In genomic region chr15:43225950-43226255, GRCh38 we compare ENCODE assay signal across 10 cellular contexts. TPM values are rescaled to one million over a fixed set of nuclear protein-coding genes. Genes with fewer than 3 reads are reported as not detected.
DNase-seq lines count a peak whose midpoint lies in the region; ATAC-seq and TF ChIP-seq lines count a peak whose summit lies in the region.
"Not testable (repeated sequence)": the region's sequence is repeated elsewhere in the genome, so short reads cannot be mapped to it uniquely, and the experiment has no call there.
"Had no signal": no experiment of that assay in that cellular context is flagged by ENCODE, and none has a peak within 500 bp of the region (broad histone marks: within the 10 kb centered on the region; RNA-seq: fewer than 3 reads in every experiment).

No MANE protein-coding gene starts in this region.

- H3K79me2 ChIP-seq in GM23338 (replicated peaks; ENCODE audit: insufficient read depth), result not testable (repeated sequence)

- not testable (repeated sequence) for H3K4me1 ChIP-seq in GM23338 (ENCODE audit: insufficient read depth); neuronal stem cell (ENCODE audit: control insufficient read depth in 2 of 2, insufficient read depth in 1 of 2, low read depth in 1 of 2, low read length in 2 of 2)

- H4K91ac ChIP-seq in neuronal stem cell (ENCODE audit: low read depth, low read length, poor library complexity), result not testable (repeated sequence)

- H2BK15ac ChIP-seq in neuronal stem cell (ENCODE audit: low read length), result not testable (repeated sequence)

- POLR2A ChIA-PET in activated CD8-positive, alpha-beta T cell treated with anti-CD3 and anti-CD28 coated beads for 36 hours (lab: Charles Lee), result not testable (repeated sequence)

- not testable (repeated sequence) for H2AK5ac ChIP-seq in neuronal stem cell (ENCODE audit: low read depth, low read length)

- not testable (repeated sequence) for H3K79me1 ChIP-seq in neuronal stem cell (ENCODE audit: low read depth, low read length)

- H3K23ac ChIP-seq in neuronal stem cell (ENCODE audit: low read depth, low read length, poor library complexity), result not testable (repeated sequence)

- intact Hi-C loops in activated CD8-positive, alpha-beta T cell treated with anti-CD3 and anti-CD28 coated beads for 36 hours (cut with micrococcal nuclease), result loop anchor here (1.0 kb wide), 1 partner anchor 59 kb away; no protein-coding TSS in a partner anchor
- intact Hi-C loops in natural killer cell (cut with micrococcal nuclease), result loop anchor here (1.0 kb wide), 1 partner anchor 59 kb away; no protein-coding TSS in a partner anchor

- H2BK5ac ChIP-seq in neuronal stem cell (ENCODE audit: low read length), result not testable (repeated sequence)

- H3K4me3 ChIP-seq in GM23338; neuronal stem cell (ENCODE audit: low read length in 2 of 2): not testable (repeated sequence)

- H3K36me3 Mint-ChIP-seq in GM23338 (ENCODE audit: low read depth); activated CD8-positive, alpha-beta T cell treated with anti-CD3 and anti-CD28 coated beads for 36 hours (ENCODE audit: low read depth); activated naive CD8-positive, alpha-beta T cell treated with anti-CD3 and anti-CD28 coated beads, Interleukin-2, amount 50 U/mL, for 24 hours (ENCODE audit: low read depth); natural killer cell: not testable (repeated sequence)

- DNase-seq in GM23338 (ENCODE audit: low spot score); activated naive CD8-positive, alpha-beta T cell treated with anti-CD3 and anti-CD28 coated beads, Interleukin-2, amount 50 U/mL, for 24 hours; natural killer cell; neuronal stem cell (ENCODE audit: low spot score); stimulated activated naive CD8-positive, alpha-beta T cell treated with anti-CD3 and anti-CD28 coated beads, Interleukin-15, amount 100 ng/mL, for 72 hours: not testable (repeated sequence)
- DNase-seq in activated CD8-positive, alpha-beta T cell treated with anti-CD3 and anti-CD28 coated beads for 36 hours, result peak; percentile 6

- H3K4me3 Mint-ChIP-seq in GM23338; activated CD8-positive, alpha-beta T cell treated with anti-CD3 and anti-CD28 coated beads for 36 hours: not testable (repeated sequence)
- peak overlapping the region; percentile 35 for H3K4me3 Mint-ChIP-seq in activated naive CD8-positive, alpha-beta T cell treated with anti-CD3 and anti-CD28 coated beads, Interleukin-2, amount 50 U/mL, for 24 hours
- H3K4me3 Mint-ChIP-seq in natural killer cell, result peak overlapping the region; percentile 70
- peak overlapping the region; percentile 23 to 58 for H3K4me3 Mint-ChIP-seq in stimulated activated naive CD8-positive, alpha-beta T cell treated with anti-CD3 and anti-CD28 coated beads, Interleukin-15, amount 100 ng/mL, for 72 hours

- H3K27ac Mint-ChIP-seq in GM23338; activated CD8-positive, alpha-beta T cell treated with anti-CD3 and anti-CD28 coated beads for 36 hours; activated naive CD8-positive, alpha-beta T cell treated with anti-CD3 and anti-CD28 coated beads, Interleukin-2, amount 50 U/mL, for 24 hours; stimulated activated naive CD8-positive, alpha-beta T cell treated with anti-CD3 and anti-CD28 coated beads, Interleukin-15, amount 100 ng/mL, for 72 hours: not testable (repeated sequence)
- H3K27ac Mint-ChIP-seq in natural killer cell, result peak overlapping the region in 1 of 2 donors; percentile 78

- CTCF ChIA-PET in activated CD8-positive, alpha-beta T cell treated with anti-CD3 and anti-CD28 coated beads for 36 hours (lab: Charles Lee), result interaction anchor here (0.6 to 9.5 kb wide), 42 partner anchors 10 to 644 kb away, joined by 3 to 219 read pairs (median 5); partner anchors contain the start of genes CCNDBP1, LCMT2 and TGM5

- not testable (repeated sequence) for H3K9me3 Mint-ChIP-seq in GM23338; activated CD8-positive, alpha-beta T cell treated with anti-CD3 and anti-CD28 coated beads for 36 hours; activated naive CD8-positive, alpha-beta T cell treated with anti-CD3 and anti-CD28 coated beads, Interleukin-2, amount 50 U/mL, for 24 hours; natural killer cell; stimulated activated naive CD8-positive, alpha-beta T cell treated with anti-CD3 and anti-CD28 coated beads, Interleukin-15, amount 100 ng/mL, for 72 hours

- H3K27me3 ChIP-seq in GM23338 (ENCODE audit: insufficient read depth), result not testable (repeated sequence)
- H3K27me3 ChIP-seq in neuronal stem cell (ENCODE audit: control insufficient read depth in 3 of 3, insufficient read depth in 3 of 3, low read depth in 1 of 3, low read length in 3 of 3), result peaks cover 0 to 17% (median 0%) of the 10 kb centered on the region in 3 experiments

- not testable (repeated sequence) for H3K14ac ChIP-seq in neuronal stem cell (ENCODE audit: low read length)

- H3K4me2 ChIP-seq in GM23338; neuronal stem cell (ENCODE audit: insufficient read depth, low read length, poor library complexity, severe bottlenecking): not testable (repeated sequence)

- not testable (repeated sequence) for H2BK12ac ChIP-seq in neuronal stem cell (ENCODE audit: low read length)

- H3K27ac ChIP-seq in GM23338 (ENCODE audit: low read depth); neuronal stem cell (replicated peaks; ENCODE audit: low read length): not testable (repeated sequence)

- not testable (repeated sequence) for H4K8ac ChIP-seq in neuronal stem cell (ENCODE audit: low read depth, low read length)

- H3K9ac ChIP-seq in neuronal stem cell (ENCODE audit: low read depth, low read length, poor library complexity), result not testable (repeated sequence)

- H3K27me3 Mint-ChIP-seq in GM23338 (ENCODE audit: insufficient read depth, low read depth, poor library complexity); activated CD8-positive, alpha-beta T cell treated with anti-CD3 and anti-CD28 coated beads for 36 hours: not testable (repeated sequence)
- H3K27me3 Mint-ChIP-seq in activated naive CD8-positive, alpha-beta T cell treated with anti-CD3 and anti-CD28 coated beads, Interleukin-2, amount 50 U/mL, for 24 hours, result peaks cover 13% of the 10 kb centered on the region
- H3K27me3 Mint-ChIP-seq in natural killer cell (ENCODE audit: low read depth in 2 of 2), result peaks cover 7 to 11% of the 10 kb centered on the region in 2 donors
- H3K27me3 Mint-ChIP-seq in stimulated activated naive CD8-positive, alpha-beta T cell treated with anti-CD3 and anti-CD28 coated beads, Interleukin-15, amount 100 ng/mL, for 72 hours, result peaks cover 41% of the 10 kb centered on the region

- not testable (repeated sequence) for H3K4me1 Mint-ChIP-seq in GM23338; activated CD8-positive, alpha-beta T cell treated with anti-CD3 and anti-CD28 coated beads for 36 hours (ENCODE audit: low read depth); activated naive CD8-positive, alpha-beta T cell treated with anti-CD3 and anti-CD28 coated beads, Interleukin-2, amount 50 U/mL, for 24 hours; stimulated activated naive CD8-positive, alpha-beta T cell treated with anti-CD3 and anti-CD28 coated beads, Interleukin-15, amount 100 ng/mL, for 72 hours
- H3K4me1 Mint-ChIP-seq in natural killer cell, result peaks cover 12 to 14% of the 10 kb centered on the region in 2 donors

- not testable (repeated sequence) for H3K18ac ChIP-seq in neuronal stem cell (ENCODE audit: low read length)

- not testable (repeated sequence) for H3F3A ChIP-seq in GM23338 (replicated peaks; ENCODE audit: low read depth)

- H3K4ac ChIP-seq in neuronal stem cell (ENCODE audit: low read length), result not testable (repeated sequence)

- not testable (repeated sequence) for H3K9me3 ChIP-seq in neuronal stem cell (replicated peaks in 1 of 2; ENCODE audit: control insufficient read depth in 2 of 2, insufficient read depth in 1 of 2, low read depth in 1 of 2, low read length in 2 of 2)

- peak overlapping the region; percentile 8; the same call in 1 of the 2 replicates for H2AFZ ChIP-seq in GM23338
- H2AFZ ChIP-seq in neuronal stem cell (ENCODE audit: low read length), result peak overlapping the region; percentile 0

- no CpG with 5 or more reads among the region's 12 CpGs for WGBS in neuronal stem cell (ENCODE audit: extremely low coverage in 2 of 2, insufficient read length in 2 of 2, insufficient replicate concordance in 1 of 2), 2 donors

- H3K36me3 ChIP-seq in GM23338 (ENCODE audit: insufficient read depth); neuronal stem cell (replicated peaks in 1 of 2; ENCODE audit: control insufficient read depth in 2 of 2, insufficient read depth in 2 of 2, low read length in 2 of 2): not testable (repeated sequence)

- not testable (repeated sequence) for TF ChIP-seq CTCF in GM23338 (conservative IDR thresholded peaks at IDR 0.05; ENCODE audit: low read depth in 2 of 2); activated CD8-positive, alpha-beta T cell treated with anti-CD3 and anti-CD28 coated beads for 36 hours (IDR thresholded peaks at IDR 0.05); natural killer cell (IDR thresholded peaks at IDR 0.05)

- not testable (repeated sequence) for ATAC-seq in GM23338; activated naive CD8-positive, alpha-beta T cell treated with anti-CD3 and anti-CD28 coated beads, Interleukin-2, amount 50 U/mL, for 24 hours; natural killer cell; stimulated activated naive CD8-positive, alpha-beta T cell treated with anti-CD3 and anti-CD28 coated beads, Interleukin-15, amount 100 ng/mL, for 72 hours
- ATAC-seq in activated CD8-positive, alpha-beta T cell treated with anti-CD3 and anti-CD28 coated beads for 36 hours, result peak; percentile 25

- not testable (repeated sequence) for H2BK120ac ChIP-seq in neuronal stem cell (ENCODE audit: low read depth, low read length)

- H4K20me1 ChIP-seq in GM23338 (replicated peaks; ENCODE audit: insufficient read depth), result not testable (repeated sequence)

- not testable (repeated sequence) for H3K9me2 ChIP-seq in GM23338 (ENCODE audit: insufficient read depth)

RNA-seq across cellular contexts. Expression of gene EPB42, which starts 5.1 kb away (rescaled TPM):
- not detected in 2 replicates for total RNA-seq in GM23338 (2014; rRNA removed; shearing (Covaris generic))
- polyA plus RNA-seq in GM23338 (2016; fragmentation: Nextera tagmentation; extraction: Ambion mirVana), result not detected in 2 replicates
- not detected for total RNA-seq in activated CD8-positive, alpha-beta T cell treated with anti-CD3 and anti-CD28 coated beads for 36 hours
- total RNA-seq in natural killer cell, result not detected
- polyA plus RNA-seq in neuronal stem cell (2013, experiment 1 of 2), result not detected
- polyA plus RNA-seq in neuronal stem cell (2013, experiment 2 of 2), result not detected
- total RNA-seq: CD4-positive, alpha-beta T cell; H7; IMR-90 had no signal
- polyA plus RNA-seq: BJ, IMR-90 had no signal

RNA-seq across cellular contexts. Expression of gene CCNDBP1, which starts 40.7 kb away (rescaled TPM):
- 15.7 and 33.5 TPM in 2 replicates for total RNA-seq in GM23338 (2014; rRNA removed; shearing (Covaris generic))
- 16.6 and 23.9 TPM in 2 replicates for polyA plus RNA-seq in GM23338 (2016; fragmentation: Nextera tagmentation; extraction: Ambion mirVana)
- 10 to 100 TPM; 49.2 to 54.1 TPM for total RNA-seq in activated CD8-positive, alpha-beta T cell treated with anti-CD3 and anti-CD28 coated beads for 36 hours
- total RNA-seq in natural killer cell, result 100 to 1,000 TPM; 120 to 150 (median 129) TPM
- polyA plus RNA-seq in neuronal stem cell (2013, experiment 1 of 2), result 36.6 TPM
- polyA plus RNA-seq in neuronal stem cell (2013, experiment 2 of 2), result 34.7 TPM

RNA-seq across cellular contexts. Expression of gene TGM5, which starts 40.8 kb away (rescaled TPM):
- total RNA-seq in GM23338 (2014; rRNA removed; shearing (Covaris generic)), result not detected in 2 replicates
- not detected in 2 replicates for polyA plus RNA-seq in GM23338 (2016; fragmentation: Nextera tagmentation; extraction: Ambion mirVana)
- total RNA-seq in activated CD8-positive, alpha-beta T cell treated with anti-CD3 and anti-CD28 coated beads for 36 hours, result under 1 TPM; 0.11 to 0.22 TPM
- total RNA-seq in natural killer cell, result not detected
- not detected for polyA plus RNA-seq in neuronal stem cell (2013, experiment 1 of 2)
- polyA plus RNA-seq in neuronal stem cell (2013, experiment 2 of 2), result not detected
- total RNA-seq: CD4-positive, alpha-beta T cell; H7; IMR-90 had no signal
- polyA plus RNA-seq: BJ, IMR-90 had no signal
